8 cellular contexts compared by ENCODE assay signal in genomic region chr11:75946531-75947530, GRCh38.
DNase-seq lines count a peak whose midpoint lies in the region; ATAC-seq, FAIRE-seq and TF ChIP-seq lines count a peak whose summit lies in the region.

No MANE protein-coding gene starts in this region.

- CTCF ChIA-PET in endothelial cell of umbilical vein (lab: Charles Lee) = interaction anchor here (1.0 to 2.8 kb wide), 3 partner anchors 15 to 205 kb away, joined by 3 to 11 read pairs (median 4); no protein-coding TSS in a partner anchor

- POLR2A ChIA-PET in endothelial cell of umbilical vein (lab: Charles Lee) = no interaction called here

- no peak overlapping the region for H2AFZ ChIP-seq in endothelial cell of umbilical vein (ENCODE audit: low read depth, low read length)

- intact Hi-C loops in endothelial cell of umbilical vein (cut with micrococcal nuclease) = no loop called here

- FAIRE-seq in H54 (lab: Jason Lieb, UNC) (peak; percentile 70), endothelial cell of umbilical vein (lab: Jason Lieb, UNC) (no peak)

- peaks cover 24% of the 10 kb centered on the region for H4K20me1 ChIP-seq in endothelial cell of umbilical vein (replicated peaks; ENCODE audit: control insufficient read depth, extremely low read depth, insufficient read depth, low read length)

- H3K36me3 ChIP-seq in endothelial cell of umbilical vein (ENCODE audit: control insufficient read depth in 2 of 2, extremely low read depth in 1 of 2, insufficient read depth in 2 of 2, low read length in 2 of 2) = no peaks in the 10 kb centered on the region

- H3K4me3 ChIP-seq in endothelial cell of umbilical vein (replicated peaks in 1 of 3; ENCODE audit: insufficient read depth in 1 of 3, low read depth in 1 of 3, low read length in 3 of 3) (no peak overlapping the region), retinal pigment epithelial cell (ENCODE audit: low read length) (no peak overlapping the region)

- peaks cover 73% of the 10 kb centered on the region for H3K79me2 ChIP-seq in endothelial cell of umbilical vein (ENCODE audit: control insufficient read depth, insufficient read depth, low read length)

- H3K4me2 ChIP-seq in endothelial cell of umbilical vein (ENCODE audit: insufficient read depth, low read length) = no peak overlapping the region

- no peak overlapping the region for H3K9ac ChIP-seq in endothelial cell of umbilical vein (replicated peaks; ENCODE audit: extremely low read depth, insufficient read depth, low read length)

- TSS peak; percentile 70 for BruUV-seq in endothelial cell of umbilical vein (replicated peaks; lab: Mats Ljungman, UMichigan)

- no peaks in the 10 kb centered on the region for H3K9me3 ChIP-seq in endothelial cell of umbilical vein (replicated peaks; ENCODE audit: control insufficient read depth, insufficient read depth, low read length)

- H3K27me3 ChIP-seq in endothelial cell of umbilical vein (ENCODE audit: control insufficient read depth in 2 of 2, insufficient read depth in 2 of 2, low read length in 2 of 2) = no peaks in the 10 kb centered on the region

- TF ChIP-seq CTCF in endothelial cell of umbilical vein (IDR thresholded peaks at IDR 0.05; ENCODE audit: extremely low read depth in 1 of 2, insufficient read depth in 1 of 2, low read depth in 1 of 2, low read length in 2 of 2) (no peak), retinal pigment epithelial cell (conservative IDR thresholded peaks at IDR 0.05; ENCODE audit: low read depth, low read length) (no peak)

- dilution Hi-C loops in endothelial cell of umbilical vein (cut with MboI; ENCODE audit: extremely low pct_ligation_motif_present, low sequenced_read_pairs) = no loop called here

- H3K4me1 ChIP-seq in endothelial cell of umbilical vein (ENCODE audit: control insufficient read depth, extremely low read depth, insufficient read depth, low read length) = peaks cover 18% of the 10 kb centered on the region

- no peak for DNase-seq in H54 (ENCODE audit: insufficient read length, low spot score)
- DNase-seq in NCI-H345 treated with DMSO at 0.1 percent for 48 hours (lab: John Stamatoyannopoulos, UW; ENCODE audit: unreplicated experiment) = peak; percentile 59
- DNase-seq in endothelial cell of umbilical vein (ENCODE audit: low read depth, low spot score) = peak; percentile 22
- DNase-seq in retinal pigment epithelial cell (ENCODE audit: low read depth) = peak; percentile 57
- DNase-seq in stimulated activated CD4-positive, alpha-beta T cell treated with anti-CD3 and anti-CD28 coated beads, Interleukin-2, amount 100 ng/mL, for 48 hours = no peak
- no peak for DNase-seq in NK-92 treated with Interleukin-12 subunit alpha and Interleukin-12 subunit beta, amount 100 ng/mL, for 24 hours (lab: John Stamatoyannopoulos, UW)

- no peaks in the 10 kb centered on the region for H3K9me1 ChIP-seq in endothelial cell of umbilical vein (replicated peaks; ENCODE audit: control insufficient read depth, extremely low read depth, insufficient read depth, low read length)

- no peak for TF ChIP-seq POLR2A in H54 (IDR thresholded peaks at IDR 0.05; ENCODE audit: low read depth, low read length)
- TF ChIP-seq POLR2A in endothelial cell of umbilical vein (IDR thresholded peaks at IDR 0.05; ENCODE audit: low read depth, low read length) = no peak

- peak overlapping the region; percentile 16 for H3K27ac ChIP-seq in endothelial cell of umbilical vein (ENCODE audit: insufficient read depth, low read depth, low read length)

- ATAC-seq in HG03175 (IDR thresholded peaks at IDR 0.05; ENCODE audit: unreplicated experiment) (no peak), GM19467 (IDR thresholded peaks at IDR 0.05; ENCODE audit: unreplicated experiment) (no peak)

TF ChIP-seq in endothelial cell of umbilical vein, 7 proteins besides CTCF, POLR2A, EP300 and RAD21:
- TF ChIP-seq GATA2 (IDR thresholded peaks at IDR 0.05; ENCODE audit: insufficient read depth, insufficient read length, low read depth, low read length) (no peak), MAX (IDR thresholded peaks at IDR 0.05; ENCODE audit: insufficient read depth, insufficient read length) (no peak), FOS (IDR thresholded peaks at IDR 0.05; ENCODE audit: borderline replicate concordance, insufficient read depth, low read length) (no peak), EZH2 (IDR thresholded peaks at IDR 0.05; ENCODE audit: borderline replicate concordance, low read depth, low read length, severe bottlenecking) (no peak), JUN (IDR thresholded peaks at IDR 0.05; ENCODE audit: borderline replicate concordance, insufficient read depth, insufficient read length, low read depth) (no peak), MYC (IDR thresholded peaks at IDR 0.05; ENCODE audit: low read depth, low read length) (no peak), POLR2AphosphoS5 (IDR thresholded peaks at IDR 0.05; ENCODE audit: insufficient read depth, low read depth, low read length) (no peak)

Comparison
In these comparisons a context has a peak if more than half of its experiments do, and no peak if none do; other contexts are left out.
1. DNase-seq: peak in NCI-H345 treated with DMSO at 0.1 percent for 48 hours (single experiment), endothelial cell of umbilical vein (single experiment) and retinal pigment epithelial cell (single experiment); none in H54 (single experiment), stimulated activated CD4-positive, alpha-beta T cell treated with anti-CD3 and anti-CD28 coated beads, Interleukin-2, amount 100 ng/mL, for 48 hours (0 of 2) and NK-92 treated with Interleukin-12 subunit alpha and Interleukin-12 subunit beta, amount 100 ng/mL, for 24 hours (single experiment).